ENCODE assay signal across 1 cellular context in the genomic region with DNA sequence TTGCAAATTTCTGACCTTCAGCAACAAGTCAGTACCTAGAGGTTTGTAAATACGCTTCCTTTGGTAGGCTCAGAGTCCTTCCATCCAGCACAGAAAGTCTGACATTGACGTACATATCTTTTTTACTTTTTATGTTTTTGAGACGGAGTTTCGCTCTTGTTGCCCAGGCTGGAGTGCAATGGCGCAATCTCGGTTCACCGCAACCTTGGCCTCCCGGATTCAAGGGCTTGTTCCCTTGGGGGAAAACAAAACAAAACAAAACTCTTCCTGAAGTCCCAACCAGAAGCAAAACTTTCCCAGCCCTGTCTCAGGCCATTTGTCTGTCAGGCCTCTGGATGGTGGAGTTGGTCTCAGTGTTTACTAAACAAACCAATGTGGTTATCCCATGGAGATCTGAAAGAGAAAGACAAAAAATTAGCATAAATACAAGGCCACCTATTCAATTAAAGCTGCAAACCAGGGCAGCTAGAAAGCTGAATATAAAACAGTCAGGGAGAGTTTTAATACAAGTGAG.
TF ChIP-seq lines count a peak whose summit lies in the region.

No MANE protein-coding gene starts in this region.

TF ChIP-seq in GM23338, 12 proteins besides CTCF, POLR2A, EP300 and RAD21 (continued from another document):
- TF ChIP-seq, protein P1, sequence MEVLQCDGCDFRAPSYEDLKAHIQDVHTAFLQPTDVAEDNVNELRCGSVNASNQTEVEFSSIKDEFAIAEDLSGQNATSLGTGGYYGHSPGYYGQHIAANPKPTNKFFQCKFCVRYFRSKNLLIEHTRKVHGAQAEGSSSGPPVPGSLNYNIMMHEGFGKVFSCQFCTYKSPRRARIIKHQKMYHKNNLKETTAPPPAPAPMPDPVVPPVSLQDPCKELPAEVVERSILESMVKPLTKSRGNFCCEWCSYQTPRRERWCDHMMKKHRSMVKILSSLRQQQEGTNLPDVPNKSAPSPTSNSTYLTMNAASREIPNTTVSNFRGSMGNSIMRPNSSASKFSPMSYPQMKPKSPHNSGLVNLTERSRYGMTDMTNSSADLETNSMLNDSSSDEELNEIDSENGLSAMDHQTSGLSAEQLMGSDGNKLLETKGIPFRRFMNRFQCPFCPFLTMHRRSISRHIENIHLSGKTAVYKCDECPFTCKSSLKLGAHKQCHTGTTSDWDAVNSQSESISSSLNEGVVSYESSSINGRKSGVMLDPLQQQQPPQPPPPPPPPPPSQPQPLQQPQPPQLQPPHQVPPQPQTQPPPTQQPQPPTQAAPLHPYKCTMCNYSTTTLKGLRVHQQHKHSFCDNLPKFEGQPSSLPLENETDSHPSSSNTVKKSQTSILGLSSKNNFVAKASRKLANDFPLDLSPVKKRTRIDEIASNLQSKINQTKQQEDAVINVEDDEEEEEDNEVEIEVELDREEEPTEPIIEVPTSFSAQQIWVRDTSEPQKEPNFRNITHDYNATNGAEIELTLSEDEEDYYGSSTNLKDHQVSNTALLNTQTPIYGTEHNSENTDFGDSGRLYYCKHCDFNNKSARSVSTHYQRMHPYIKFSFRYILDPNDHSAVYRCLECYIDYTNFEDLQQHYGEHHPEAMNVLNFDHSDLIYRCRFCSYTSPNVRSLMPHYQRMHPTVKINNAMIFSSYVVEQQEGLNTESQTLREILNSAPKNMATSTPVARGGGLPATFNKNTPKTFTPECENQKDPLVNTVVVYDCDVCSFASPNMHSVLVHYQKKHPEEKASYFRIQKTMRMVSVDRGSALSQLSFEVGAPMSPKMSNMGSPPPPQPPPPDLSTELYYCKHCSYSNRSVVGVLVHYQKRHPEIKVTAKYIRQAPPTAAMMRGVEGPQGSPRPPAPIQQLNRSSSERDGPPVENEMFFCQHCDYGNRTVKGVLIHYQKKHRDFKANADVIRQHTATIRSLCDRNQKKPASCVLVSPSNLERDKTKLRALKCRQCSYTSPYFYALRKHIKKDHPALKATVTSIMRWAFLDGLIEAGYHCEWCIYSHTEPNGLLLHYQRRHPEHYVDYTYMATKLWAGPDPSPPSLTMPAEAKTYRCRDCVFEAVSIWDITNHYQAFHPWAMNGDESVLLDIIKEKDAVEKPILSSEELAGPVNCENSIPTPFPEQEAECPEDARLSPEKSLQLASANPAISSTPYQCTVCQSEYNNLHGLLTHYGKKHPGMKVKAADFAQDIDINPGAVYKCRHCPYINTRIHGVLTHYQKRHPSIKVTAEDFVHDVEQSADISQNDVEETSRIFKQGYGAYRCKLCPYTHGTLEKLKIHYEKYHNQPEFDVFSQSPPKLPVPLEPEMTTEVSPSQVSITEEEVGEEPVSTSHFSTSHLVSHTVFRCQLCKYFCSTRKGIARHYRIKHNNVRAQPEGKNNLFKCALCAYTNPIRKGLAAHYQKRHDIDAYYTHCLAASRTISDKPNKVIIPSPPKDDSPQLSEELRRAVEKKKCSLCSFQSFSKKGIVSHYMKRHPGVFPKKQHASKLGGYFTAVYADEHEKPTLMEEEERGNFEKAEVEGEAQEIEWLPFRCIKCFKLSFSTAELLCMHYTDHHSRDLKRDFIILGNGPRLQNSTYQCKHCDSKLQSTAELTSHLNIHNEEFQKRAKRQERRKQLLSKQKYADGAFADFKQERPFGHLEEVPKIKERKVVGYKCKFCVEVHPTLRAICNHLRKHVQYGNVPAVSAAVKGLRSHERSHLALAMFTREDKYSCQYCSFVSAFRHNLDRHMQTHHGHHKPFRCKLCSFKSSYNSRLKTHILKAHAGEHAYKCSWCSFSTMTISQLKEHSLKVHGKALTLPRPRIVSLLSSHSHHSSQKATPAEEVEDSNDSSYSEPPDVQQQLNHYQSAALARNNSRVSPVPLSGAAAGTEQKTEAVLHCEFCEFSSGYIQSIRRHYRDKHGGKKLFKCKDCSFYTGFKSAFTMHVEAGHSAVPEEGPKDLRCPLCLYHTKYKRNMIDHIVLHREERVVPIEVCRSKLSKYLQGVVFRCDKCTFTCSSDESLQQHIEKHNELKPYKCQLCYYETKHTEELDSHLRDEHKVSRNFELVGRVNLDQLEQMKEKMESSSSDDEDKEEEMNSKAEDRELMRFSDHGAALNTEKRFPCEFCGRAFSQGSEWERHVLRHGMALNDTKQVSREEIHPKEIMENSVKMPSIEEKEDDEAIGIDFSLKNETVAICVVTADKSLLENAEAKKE (CRISPR knock-in tag; IDR thresholded peaks at IDR 0.05), result no peak
- no peak for TF ChIP-seq ZNF331 (CRISPR knock-in tag; IDR thresholded peaks at IDR 0.05; ENCODE audit: low read depth)
- TF ChIP-seq POLR2AphosphoS5 (IDR thresholded peaks at IDR 0.05; ENCODE audit: low read depth), result no peak
